8 cellular contexts compared by ENCODE assay signal in the genomic region with DNA sequence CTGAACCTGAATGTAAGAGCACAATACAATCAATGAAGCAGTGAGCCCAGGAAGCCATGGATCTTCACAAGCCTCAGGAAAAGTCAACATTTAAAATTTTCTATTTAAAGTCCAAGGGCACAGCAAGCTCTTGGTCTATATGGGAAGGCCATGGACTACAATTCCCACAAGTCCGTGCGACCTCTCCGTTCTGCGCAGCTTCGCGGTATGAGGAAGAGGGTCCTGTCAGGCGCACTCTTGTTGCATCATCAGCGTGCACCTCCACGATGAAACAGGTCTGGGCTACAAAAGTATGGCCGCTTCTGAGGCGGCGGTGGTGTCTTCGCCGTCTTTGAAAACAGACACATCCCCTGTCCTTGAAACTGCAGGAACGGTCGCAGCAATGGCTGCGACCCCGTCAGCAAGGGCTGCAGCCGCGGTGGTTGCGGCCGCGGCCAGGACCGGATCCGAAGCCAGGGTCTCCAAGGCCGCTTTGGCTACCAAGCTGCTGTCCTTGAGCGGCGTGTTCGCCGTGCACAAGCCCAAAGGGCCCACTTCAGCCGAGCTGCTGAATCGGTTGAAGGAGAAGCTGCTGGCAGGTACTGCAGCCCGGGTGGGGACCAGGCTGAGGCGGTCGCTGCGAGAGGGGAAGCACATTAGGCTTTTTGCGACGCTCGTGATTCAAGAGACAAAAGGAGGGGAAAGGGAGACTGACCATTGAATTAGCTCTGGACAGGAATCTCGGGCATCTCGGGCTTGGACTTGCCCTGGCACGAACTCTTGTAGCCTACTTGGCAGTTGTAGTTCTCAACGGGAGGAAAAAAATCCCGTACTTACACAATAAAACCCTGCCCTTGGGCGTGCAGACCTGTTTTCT. TPM values are rescaled to one million over a fixed set of nuclear protein-coding genes. Genes with fewer than 3 reads are reported as not detected.
DNase-seq lines count a peak whose midpoint lies in the region; ATAC-seq and TF ChIP-seq lines count a peak whose summit lies in the region.

Gene TRUB1, plus strand, starts transcription at position 234 of the 856 bp plus-strand sequence. Its CDS starts 59 bp downstream, at position 293.

- TF ChIP-seq CTCF in activated B cell treated with CpG ODN at 0.5 μM for 24 hours (IDR thresholded peaks at IDR 0.05): no peak

- intact Hi-C loops in activated B cell treated with CpG ODN at 0.5 μM for 24 hours (cut with micrococcal nuclease): loop anchor here (1.0 to 10.0 kb wide), 7 partner anchors 117 to 1256 kb away; partner anchors contain the start of genes CCDC186 and FHIP2A

- no peaks in the 10 kb centered on the region for H3K9me3 Mint-ChIP-seq in activated B cell treated with CpG ODN at 0.5 μM for 24 hours

- H3K27ac Mint-ChIP-seq in activated B cell treated with CpG ODN at 0.5 μM for 24 hours: peak within 1 kb of the TSS; percentile 95

- H3K4me1 Mint-ChIP-seq in activated B cell treated with CpG ODN at 0.5 μM for 24 hours: peaks cover 24% of the 10 kb centered on the region

- CTCF ChIA-PET in activated B cell treated with CpG ODN at 0.5 μM for 24 hours (lab: Charles Lee): interaction anchor here (1.8 kb wide), 1 partner anchor 117 kb away, joined by 7 read pairs; the partner anchor contains the start of gene FHIP2A

- peak; percentile 85 for TF ChIP-seq POLR2A in GM18951 (IDR thresholded peaks at IDR 0.05; ENCODE audit: extremely low read depth, insufficient read depth, insufficient read length)

- DNase-seq in AG08395 (ENCODE audit: low spot score): peak; percentile 93
- DNase-seq in NCI-H345 (lab: John Stamatoyannopoulos, UW): peak; percentile 90
- DNase-seq in activated B cell treated with CpG ODN at 0.5 μM for 24 hours: peak; percentile 72
- DNase-seq in central memory CD4-positive, alpha-beta T cell: peak; percentile 86
- DNase-seq in iris pigment epithelial cell (ENCODE audit: low read depth): peak; percentile 99
- peak; percentile 81 to 85 for DNase-seq in stimulated activated CD4-positive, alpha-beta T cell treated with anti-CD3 and anti-CD28 coated beads, Interleukin-12 subunit alpha, Interleukin-12 subunit beta, amount 100 ng/mL, for 24 hours (ENCODE audit: low read depth in 2 of 2)

- in situ Hi-C loops in GM18951 (cut with MboI; ENCODE audit: low sequenced_read_pairs, unreplicated experiment): no loop called here

- POLR2A ChIA-PET in activated B cell treated with CpG ODN at 0.5 μM for 24 hours (lab: Charles Lee): interaction anchor here (0.6 to 1.9 kb wide), 6 partner anchors 9 to 411 kb away, joined by 3 to 9 read pairs (median 3); partner anchors contain the start of gene FHIP2A

- peaks cover 18% of the 10 kb centered on the region for H3K36me3 Mint-ChIP-seq in activated B cell treated with CpG ODN at 0.5 μM for 24 hours (ENCODE audit: low read depth)

- ATAC-seq in HG03196 (IDR thresholded peaks at IDR 0.05; ENCODE audit: unreplicated experiment): peak; percentile 100
- ATAC-seq in activated B cell treated with CpG ODN at 0.5 μM for 24 hours (ENCODE audit: low read depth): peak; percentile 100

- peaks cover 2% of the 10 kb centered on the region for H3K27me3 Mint-ChIP-seq in activated B cell treated with CpG ODN at 0.5 μM for 24 hours

- peak within 1 kb of the TSS; percentile 97 for H3K4me3 Mint-ChIP-seq in activated B cell treated with CpG ODN at 0.5 μM for 24 hours

RNA-seq across cellular contexts. Expression of gene TRUB1, which starts in this region (rescaled TPM):
- total RNA-seq in activated B cell treated with CpG ODN at 0.5 μM for 24 hours: 13.0 and 13.9 TPM in 2 replicates

Comparison
In these comparisons a context has a peak if more than half of its experiments do, and no peak if none do; other contexts are left out.
1. Peak in every context shown above with its lines: DNase-seq and ATAC-seq.